Comparison of ENCODE assay signal across 11 cellular contexts in genomic region chr4:6969826-6970800, GRCh38.
DNase-seq lines count a peak whose midpoint lies in the region; ATAC-seq and TF ChIP-seq lines count a peak whose summit lies in the region.
"Had no signal": no experiment of that assay in that cellular context is flagged by ENCODE, and none has a peak within 500 bp of the region (broad histone marks: within the 10 kb centered on the region; RNA-seq: fewer than 3 reads in every experiment).

No MANE protein-coding gene starts in this region.

- H3K4me3 ChIP-seq in tibial nerve, result no peak overlapping the region
- H3K4me3 ChIP-seq: suprapubic skin had no signal

- H3K27ac ChIP-seq in tibial nerve, result peak overlapping the region in 1 of 4 donors; percentile 14
- H3K27ac ChIP-seq: suprapubic skin had no signal

- H3K9me3 ChIP-seq in tibial nerve, result no peaks in the 10 kb centered on the region
- H3K9me3 ChIP-seq: suprapubic skin had no signal

- TF ChIP-seq EP300 in tibial nerve (IDR thresholded peaks at IDR 0.05), result no peak

- peak; percentile 73 for DNase-seq in GM13977 (ENCODE audit: low spot score)
- no peak for DNase-seq in cerebellar nuclear complex (lab: John Stamatoyannopoulos, UW)
- no peak for DNase-seq in tibial nerve (ENCODE audit: low spot score in 2 of 2)
- no peak for DNase-seq in HT-29 (ENCODE audit: low spot score)
- no peak for DNase-seq in central memory CD4-positive, alpha-beta T cell
- DNase-seq: activated CD4-positive, CD25-positive, alpha-beta regulatory T cell treated with anti-CD3 and anti-CD28 coated beads, Interleukin-2, amount 50 U/mL, for 72 hours; CD4-positive, CD25-positive, alpha-beta regulatory T cell had no signal

- TF ChIP-seq CTCF in GM13977 (IDR thresholded peaks at IDR 0.05; ENCODE audit: extremely low read depth, insufficient read depth, missing control alignments) (no peak), tibial nerve (IDR thresholded peaks at IDR 0.05) (no peak)

- H3K36me3 ChIP-seq in tibial nerve, result peaks cover 0 to 20% (median 0%) of the 10 kb centered on the region in 3 donors

- in situ Hi-C loops in GM13977 (cut with MboI; ENCODE audit: low pct_unique_long_range_greater_than_20kb, low sequenced_read_pairs, unreplicated experiment), result no loop called here

- no peak for TF ChIP-seq POLR2A in tibial nerve (IDR thresholded peaks at IDR 0.05)

- ATAC-seq in GM21360 (IDR thresholded peaks at IDR 0.05; ENCODE audit: unreplicated experiment) (peak; percentile 55), HG03135 (IDR thresholded peaks at IDR 0.05; ENCODE audit: unreplicated experiment) (peak; percentile 79), esophagus mucosa (peak; percentile 24)

- 89 to 93% methylated on average over 16 to 17 of the region's 18 CpGs for WGBS in tibial nerve, 2 donors

- peaks cover 0 to 41% (median 7%) of the 10 kb centered on the region in 4 donors for H3K4me1 ChIP-seq in tibial nerve

- no peaks in the 10 kb centered on the region for H3K27me3 ChIP-seq in tibial nerve
- H3K27me3 ChIP-seq: suprapubic skin had no signal

Comparison
In these comparisons a context has a peak if more than half of its experiments do, and no peak if none do; other contexts are left out.
1. ATAC-seq: peak in every context shown above with its lines; median percentile 79 in HG03135; 55 in GM21360; 24 in esophagus mucosa.